11 cellular contexts compared by ENCODE assay signal in genomic region chr10:89609730-89610393, GRCh38. TPM values are rescaled to one million over a fixed set of nuclear protein-coding genes. Genes with fewer than 3 reads are reported as not detected.
DNase-seq lines count a peak whose midpoint lies in the region; ATAC-seq and TF ChIP-seq lines count a peak whose summit lies in the region.
"Had no signal": no experiment of that assay in that cellular context is flagged by ENCODE, and none has a peak within 500 bp of the region (broad histone marks: within the 10 kb centered on the region; RNA-seq: fewer than 3 reads in every experiment).

No MANE protein-coding gene starts in this region.

- CTCF ChIA-PET in A673 (lab: Charles Lee): no interaction called here

- TF ChIP-seq POLR2A in adrenal gland (IDR thresholded peaks at IDR 0.05) (no peak), body of pancreas (IDR thresholded peaks at IDR 0.05) (no peak), suprapubic skin (IDR thresholded peaks at IDR 0.05) (no peak)

- no peak for TF ChIP-seq EP300 in suprapubic skin (IDR thresholded peaks at IDR 0.05)

- H3K27me3 ChIP-seq in adrenal gland (no peaks in the 10 kb centered on the region), body of pancreas (no peaks in the 10 kb centered on the region), A673 (replicated peaks; ENCODE audit: insufficient read depth, low read depth, low read length, poor library complexity) (no peaks in the 10 kb centered on the region), suprapubic skin (no peaks in the 10 kb centered on the region)

- no peak overlapping the region for H3K4me3 Mint-ChIP-seq in activated T-helper 1 cell treated with anti-CD3 and anti-CD28 coated beads, Interleukin-12 subunit alpha, Interleukin-12 subunit beta, Interleukin-2, Interleukin-4 antibody, amounts not matched to agents 30 ng/mL and 10 ng/mL and 1 ng/mL, durations not matched to agents 14 hours and 24 hours and 36 hours

- peaks cover 3% of the 10 kb centered on the region for H3K27me3 Mint-ChIP-seq in activated T-helper 1 cell treated with anti-CD3 and anti-CD28 coated beads, Interleukin-12 subunit alpha, Interleukin-12 subunit beta, Interleukin-2, Interleukin-4 antibody, amounts not matched to agents 30 ng/mL and 10 ng/mL and 1 ng/mL, durations not matched to agents 14 hours and 24 hours and 36 hours (ENCODE audit: insufficient read depth)

- WGBS in adrenal gland, 4 donors: 2 to 83% (median 44%) methylated on average over 2 of the region's 2 CpGs
- WGBS in body of pancreas, 2 donors: 0 to 79% methylated on average over 2 of the region's 2 CpGs
- 17% methylated on average over 2 of the region's 2 CpGs for WGBS in suprapubic skin

- no peak overlapping the region for H3K27ac ChIP-seq in adrenal gland
- H3K27ac ChIP-seq in body of pancreas: no peak overlapping the region
- no peak overlapping the region for H3K27ac ChIP-seq in A673 (ENCODE audit: low read depth, low read length, poor library complexity, severe bottlenecking)
- H3K27ac ChIP-seq in suprapubic skin: no peak overlapping the region

- H3K4me3 ChIP-seq in adrenal gland (no peak overlapping the region), body of pancreas (no peak overlapping the region), A673 (ENCODE audit: low read depth, low read length, poor library complexity, severe bottlenecking) (no peak overlapping the region), suprapubic skin (no peak overlapping the region)

- BruUV-seq in A673 (replicated peaks; lab: Mats Ljungman, UMichigan): no TSS peak

- no peaks in the 10 kb centered on the region for H3K9me3 Mint-ChIP-seq in activated T-helper 1 cell treated with anti-CD3 and anti-CD28 coated beads, Interleukin-12 subunit alpha, Interleukin-12 subunit beta, Interleukin-2, Interleukin-4 antibody, amounts not matched to agents 30 ng/mL and 10 ng/mL and 1 ng/mL, durations not matched to agents 14 hours and 24 hours and 36 hours

- H3K4me1 Mint-ChIP-seq in activated T-helper 1 cell treated with anti-CD3 and anti-CD28 coated beads, Interleukin-12 subunit alpha, Interleukin-12 subunit beta, Interleukin-2, Interleukin-4 antibody, amounts not matched to agents 30 ng/mL and 10 ng/mL and 1 ng/mL, durations not matched to agents 14 hours and 24 hours and 36 hours (ENCODE audit: low read depth): peaks cover 25% of the 10 kb centered on the region

- H3K36me3 ChIP-seq in adrenal gland (replicated peaks in 1 of 2) (no peaks in the 10 kb centered on the region), body of pancreas (replicated peaks in 1 of 2; ENCODE audit: insufficient read depth in 1 of 2, low read depth in 2 of 2) (no peaks in the 10 kb centered on the region), A673 (ENCODE audit: insufficient read depth, low read length, poor library complexity, severe bottlenecking) (peaks cover 20% of the 10 kb centered on the region), suprapubic skin (no peaks in the 10 kb centered on the region)

- no peak for DNase-seq in activated T-helper 1 cell treated with anti-CD3 and anti-CD28 coated beads, Interleukin-12 subunit alpha, Interleukin-12 subunit beta, Interleukin-2, Interleukin-4 antibody, amounts not matched to agents 30 ng/mL and 10 ng/mL and 1 ng/mL, durations not matched to agents 14 hours and 24 hours and 36 hours (ENCODE audit: low spot score)
- DNase-seq in adrenal gland (no peak), body of pancreas (no peak), A673 (ENCODE audit: low spot score) (no peak), suprapubic skin (ENCODE audit: low spot score in 2 of 2) (no peak)
- DNase-seq: DMS 273 treated with DMSO at 0.1 percent for 48 hours; midbrain; stimulated activated naive CD4-positive, alpha-beta T cell treated with Interleukin-2 at 50 U/mL for 16 hours had no signal

- TF ChIP-seq CTCF in adrenal gland (IDR thresholded peaks at IDR 0.05) (no peak), body of pancreas (IDR thresholded peaks at IDR 0.05) (no peak), A673 (conservative IDR thresholded peaks at IDR 0.05; ENCODE audit: low read depth, low read length) (no peak), suprapubic skin (IDR thresholded peaks at IDR 0.05) (no peak)

- H3K4me1 ChIP-seq in adrenal gland (replicated peaks in 1 of 2) (no peaks in the 10 kb centered on the region), body of pancreas (no peaks in the 10 kb centered on the region), A673 (ENCODE audit: insufficient read depth, low read length, poor library complexity, severe bottlenecking) (no peaks in the 10 kb centered on the region), suprapubic skin (no peaks in the 10 kb centered on the region)

- peak; percentile 60 for ATAC-seq in GM18499 (IDR thresholded peaks at IDR 0.05; ENCODE audit: insufficient read depth, unreplicated experiment)
- peak; percentile 100 for ATAC-seq in GM19395 (IDR thresholded peaks at IDR 0.05; ENCODE audit: unreplicated experiment)
- ATAC-seq in HG02973 (IDR thresholded peaks at IDR 0.05; ENCODE audit: unreplicated experiment): peak; percentile 96
- no peak for ATAC-seq in body of pancreas

- POLR2A ChIA-PET in A673 (lab: Charles Lee; ENCODE audit: low non-redundant PET): no interaction called here

- intact Hi-C loops in activated T-helper 1 cell treated with anti-CD3 and anti-CD28 coated beads, Interleukin-12 subunit alpha, Interleukin-12 subunit beta, Interleukin-2, Interleukin-4 antibody, amounts not matched to agents 30 ng/mL and 10 ng/mL and 1 ng/mL, durations not matched to agents 14 hours and 24 hours and 36 hours (cut with micrococcal nuclease): loop anchor here (2.0 kb wide), 1 partner anchor 33 kb away; no protein-coding TSS in a partner anchor
- intact Hi-C loops in adrenal gland (cut with DNase I) (no loop called here), body of pancreas (cut with DNase I) (no loop called here), A673 (cut with micrococcal nuclease; ENCODE audit: unreplicated experiment) (no loop called here)

- peak overlapping the region; percentile 29 for H3K27ac Mint-ChIP-seq in activated T-helper 1 cell treated with anti-CD3 and anti-CD28 coated beads, Interleukin-12 subunit alpha, Interleukin-12 subunit beta, Interleukin-2, Interleukin-4 antibody, amounts not matched to agents 30 ng/mL and 10 ng/mL and 1 ng/mL, durations not matched to agents 14 hours and 24 hours and 36 hours

- H3K9me3 ChIP-seq in adrenal gland (replicated peaks in 1 of 3) (no peaks in the 10 kb centered on the region), body of pancreas (no peaks in the 10 kb centered on the region), A673 (ENCODE audit: low read depth, low read length, poor library complexity, severe bottlenecking) (no peaks in the 10 kb centered on the region), suprapubic skin (no peaks in the 10 kb centered on the region)

- peaks cover 4% of the 10 kb centered on the region for H3K36me3 Mint-ChIP-seq in activated T-helper 1 cell treated with anti-CD3 and anti-CD28 coated beads, Interleukin-12 subunit alpha, Interleukin-12 subunit beta, Interleukin-2, Interleukin-4 antibody, amounts not matched to agents 30 ng/mL and 10 ng/mL and 1 ng/mL, durations not matched to agents 14 hours and 24 hours and 36 hours (ENCODE audit: low read depth)

RNA-seq across cellular contexts. Expression of gene PANK1, which starts 35.2 kb away (rescaled TPM):
- total RNA-seq in activated T-helper 1 cell treated with anti-CD3 and anti-CD28 coated beads, Interleukin-12 subunit alpha, Interleukin-12 subunit beta, Interleukin-2, Interleukin-4 antibody, amounts not matched to agents 30 ng/mL and 10 ng/mL and 1 ng/mL, durations not matched to agents 14 hours and 24 hours and 36 hours: 3.2 and 4.8 TPM in 2 replicates
- 10 to 100 TPM in 2 of 8 donors, 1 to 10 TPM in 6; 4.6 to 13.2 (median 8.5) TPM for total RNA-seq in adrenal gland
- polyA plus RNA-seq in adrenal gland: 10 to 100 TPM in 1 of 3 donors, 1 to 10 TPM in 2; 1.1 to 12.8 (median 2.1) TPM
- total RNA-seq in body of pancreas: 1 to 10 TPM; 2.6 to 3.0 TPM
- 18.5 and 19.2 TPM in 2 replicates for total RNA-seq in A673 (2021)
- 10 to 100 TPM in 3 of 4 donors, 1 to 10 TPM in 1; 8.2 to 43.1 (median 33.1) TPM for total RNA-seq in suprapubic skin
